In genomic region chr4:110622841-110623709, GRCh38 we compare ENCODE assay signal across 8 cellular contexts. TPM values are rescaled to one million over a fixed set of nuclear protein-coding genes. Genes with fewer than 3 reads are reported as not detected.
DNase-seq lines count a peak whose midpoint lies in the region; ATAC-seq and TF ChIP-seq lines count a peak whose summit lies in the region.

TSS of gene PITX2 (minus strand) at chr4:110623077. CDS start at chr4:110622460, 617 bp downstream.

- peaks cover 0 to 38% (median 29%) of the 10 kb centered on the region in 9 donors for H3K4me1 ChIP-seq in heart right ventricle

- DNase-seq in NCI-H226 (peak; percentile 96), heart right ventricle (peak; percentile 51 to 67), renal cortical epithelial cell (ENCODE audit: low read depth) (peak; percentile 55)
- peak; percentile 44 for DNase-seq in activated naive CD4-positive, alpha-beta T cell treated with anti-CD3 and anti-CD28 coated beads, Interleukin-2, amount 50 U/mL, for 16 hours

- H3K4me3 ChIP-seq in heart right ventricle, result peak within 1 kb of the TSS in 9 of 10 donors; percentile 18 to 49 (median 42)

- H3K27ac ChIP-seq in heart right ventricle, result no peak within 1 kb of the TSS

- TF ChIP-seq CTCF in heart right ventricle (IDR thresholded peaks at IDR 0.05), result no peak

- ATAC-seq in GM18517 (IDR thresholded peaks at IDR 0.05; ENCODE audit: unreplicated experiment) (peak; percentile 56), HG02610 (IDR thresholded peaks at IDR 0.05; ENCODE audit: unreplicated experiment) (peak; percentile 86), heart right ventricle (peak; percentile 57 to 94 (median 79)), GM19035 (IDR thresholded peaks at IDR 0.05; ENCODE audit: unreplicated experiment) (no peak), GM21526 (IDR thresholded peaks at IDR 0.05; ENCODE audit: low FRiP score, unreplicated experiment) (no peak)

- H3K36me3 ChIP-seq in heart right ventricle, result no peaks in the 10 kb centered on the region

- peaks cover 54 to 100% (median 100%) of the 10 kb centered on the region in 7 donors for H3K27me3 ChIP-seq in heart right ventricle

- WGBS in heart right ventricle, 2 donors, result 1 to 4% methylated on average over 54 to 55 of the region's 55 CpGs

- H3K9me3 ChIP-seq in heart right ventricle, result no peaks in the 10 kb centered on the region

- intact Hi-C loops in heart right ventricle (cut with DNase I), result loop anchor here in 1 of 10 donors (10.0 kb wide), 1 partner anchor 662 kb away; no protein-coding TSS in a partner anchor

RNA-seq across cellular contexts. Expression of gene PITX2, which starts in this region (rescaled TPM):
- total RNA-seq in heart right ventricle (under 1 TPM in 2 of 10 donors, not detected in 8; 0.10 to 0.57 TPM), renal cortical epithelial cell (0.30 TPM in 1 of 2 replicates, not detected in the other)
- under 1 TPM in 1 of 2 donors, not detected in 1; 0.04 TPM for polyA plus RNA-seq in heart right ventricle

Comparison
In these comparisons a context has a peak if more than half of its experiments do, and no peak if none do; other contexts are left out.
1. Peak in DNase-seq, ATAC-seq and H3K4me3 ChIP-seq in heart right ventricle; RNA of the gene not detected or under 1 TPM.
2. Peak in DNase-seq in renal cortical epithelial cell; RNA of the gene not detected or under 1 TPM.
3. ATAC-seq: peak in GM18517 (single experiment) and HG02610 (single experiment); none in GM19035 (single experiment) and GM21526 (single experiment).
4. DNase-seq: peak in every context shown above with its lines; median percentile 96 in NCI-H226; 59 in heart right ventricle; 55 in renal cortical epithelial cell; 44 in activated naive CD4-positive, alpha-beta T cell treated with anti-CD3 and anti-CD28 coated beads, Interleukin-2, amount 50 U/mL, for 16 hours.